2 cellular contexts compared by ENCODE assay signal in genomic region chr16:22030087-22030812, GRCh38.
TF ChIP-seq lines count a peak whose summit lies in the region.

No MANE protein-coding gene starts in this region.

TF ChIP-seq in WTC11, 78 proteins besides CTCF, POLR2A, EP300 and RAD21 (continues in another document):
- TF ChIP-seq SMAD4 (CRISPR knock-in tag; IDR thresholded peaks at IDR 0.05) (no peak), ZBTB43 (CRISPR knock-in tag; IDR thresholded peaks at IDR 0.05) (no peak), ARID4B (CRISPR knock-in tag; IDR thresholded peaks at IDR 0.05; ENCODE audit: borderline replicate concordance) (no peak), GTF2I (CRISPR knock-in tag; conservative IDR thresholded peaks at IDR 0.05) (no peak), E2F4 (CRISPR knock-in tag; IDR thresholded peaks at IDR 0.05; ENCODE audit: borderline replicate concordance, low read depth) (no peak), CREM (CRISPR knock-in tag; IDR thresholded peaks at IDR 0.05) (no peak), ZNF121 (CRISPR knock-in tag; IDR thresholded peaks at IDR 0.05) (no peak), E2F1 (CRISPR knock-in tag; IDR thresholded peaks at IDR 0.05) (no peak), ERG (CRISPR knock-in tag; IDR thresholded peaks at IDR 0.05) (no peak), AR (CRISPR knock-in tag; IDR thresholded peaks at IDR 0.05) (no peak), MYBL2 (CRISPR knock-in tag; IDR thresholded peaks at IDR 0.05) (no peak)

TF ChIP-seq in HepG2, 621 proteins besides CTCF, POLR2A, EP300 and RAD21 (continues in another document):
- no peak for TF ChIP-seq MYC (CRISPR knock-in tag; IDR thresholded peaks at IDR 0.05; ENCODE audit: borderline replicate concordance)
- peak; percentile 69; the same call in 1 of the 2 replicates for TF ChIP-seq ZNF121 (CRISPR knock-in tag; IDR thresholded peaks at IDR 0.05)
- no peak for TF ChIP-seq ZNF367 (CRISPR knock-in tag; IDR thresholded peaks at IDR 0.05; ENCODE audit: borderline replicate concordance)
- no peak for TF ChIP-seq ZSCAN29 (CRISPR knock-in tag; conservative IDR thresholded peaks at IDR 0.05)
- no peak for TF ChIP-seq TAF1 (CRISPR knock-in tag; IDR thresholded peaks at IDR 0.05)
- TF ChIP-seq ATF6 (CRISPR knock-in tag; conservative IDR thresholded peaks at IDR 0.05), result no peak; the same call in 1 of the 2 replicates
- TF ChIP-seq CEBPB (IDR thresholded peaks at IDR 0.05; ENCODE audit: borderline replicate concordance, low read depth, low read length), result peak; percentile 89
- TF ChIP-seq HOMEZ (CRISPR knock-in tag; IDR thresholded peaks at IDR 0.05; ENCODE audit: low read depth), result peak; percentile 51; the same call in 1 of the 2 replicates
- TF ChIP-seq ZHX1 (CRISPR knock-in tag; IDR thresholded peaks at IDR 0.05; ENCODE audit: low read depth), result no peak
- TF ChIP-seq MBD4 (IDR thresholded peaks at IDR 0.05; ENCODE audit: borderline replicate concordance, low read length), result no peak
- peak; percentile 10; the same call in 1 of the 2 replicates for TF ChIP-seq GATAD2A (CRISPR knock-in tag; IDR thresholded peaks at IDR 0.05)
- peak; percentile 17; the same call in 1 of the 2 replicates for TF ChIP-seq ZBTB25 (CRISPR knock-in tag; IDR thresholded peaks at IDR 0.05)
- no peak for TF ChIP-seq U2AF1 (optimal IDR thresholded peaks at IDR 0.05; ENCODE audit: low read depth, low read length)
- TF ChIP-seq ATF2 (CRISPR knock-in tag; IDR thresholded peaks at IDR 0.05), result 0 out of 2 replicates have a peak, but pooled peaks have one; percentile 26
- no peak for TF ChIP-seq ZNF441 (CRISPR knock-in tag; IDR thresholded peaks at IDR 0.05; ENCODE audit: borderline replicate concordance)
- no peak for TF ChIP-seq KLF12 (CRISPR knock-in tag; IDR thresholded peaks at IDR 0.05; ENCODE audit: borderline replicate concordance)
- no peak for TF ChIP-seq MAX (IDR thresholded peaks at IDR 0.05)
- no peak for TF ChIP-seq DMTF1 (CRISPR knock-in tag; IDR thresholded peaks at IDR 0.05)
- TF ChIP-seq HNF4A (CRISPR knock-in tag; IDR thresholded peaks at IDR 0.05), result peak; percentile 42
- no peak for TF ChIP-seq NPAS2 (CRISPR knock-in tag; IDR thresholded peaks at IDR 0.05; ENCODE audit: borderline replicate concordance)
- TF ChIP-seq RELA (CRISPR knock-in tag; IDR thresholded peaks at IDR 0.05), result 0 out of 2 replicates have a peak, but pooled peaks have one; percentile 20
- no peak for TF ChIP-seq SRSF4 (IDR thresholded peaks at IDR 0.05; ENCODE audit: low read depth, low read length, poor library complexity, severe bottlenecking)
- TF ChIP-seq ISL2 (CRISPR knock-in tag; IDR thresholded peaks at IDR 0.05), result peak; percentile 56; the same call in 1 of the 2 replicates
- peak; percentile 55; the same call in 1 of the 2 replicates for TF ChIP-seq REPIN1 (CRISPR knock-in tag; IDR thresholded peaks at IDR 0.05; ENCODE audit: borderline replicate concordance, low read depth)
- TF ChIP-seq BCLAF1 (IDR thresholded peaks at IDR 0.05), result no peak
- TF ChIP-seq ARID3A (IDR thresholded peaks at IDR 0.05; ENCODE audit: low read depth, low read length), result peak; percentile 31; the same call in 1 of the 2 replicates
- TF ChIP-seq HOXA3 (CRISPR knock-in tag; IDR thresholded peaks at IDR 0.05), result peak; percentile 49; the same call in 1 of the 2 replicates
- TF ChIP-seq RBM22 (optimal IDR thresholded peaks at IDR 0.05; ENCODE audit: low read length), result no peak
- TF ChIP-seq CCDC6 (CRISPR knock-in tag; IDR thresholded peaks at IDR 0.05), result 0 out of 2 replicates have a peak, but pooled peaks have one; percentile 0
- TF ChIP-seq ELF3 (CRISPR knock-in tag; IDR thresholded peaks at IDR 0.05), result peak; percentile 29; the same call in 1 of the 2 replicates
- 0 out of 2 replicates have a peak, but pooled peaks have one; percentile 15 for TF ChIP-seq PHF8 (CRISPR knock-in tag; IDR thresholded peaks at IDR 0.05)
- TF ChIP-seq SAFB2 (CRISPR knock-in tag; IDR thresholded peaks at IDR 0.05; ENCODE audit: borderline replicate concordance, low read depth), result no peak
- 0 out of 2 replicates have a peak, but pooled peaks have one; percentile 14 for TF ChIP-seq TOE1 (CRISPR knock-in tag; IDR thresholded peaks at IDR 0.05)
- TF ChIP-seq NR1H2 (CRISPR knock-in tag; IDR thresholded peaks at IDR 0.05; ENCODE audit: borderline replicate concordance, low read depth), result no peak
- no peak for TF ChIP-seq ZNF33B (CRISPR knock-in tag; IDR thresholded peaks at IDR 0.05)
- TF ChIP-seq SRF (IDR thresholded peaks at IDR 0.05; ENCODE audit: low read depth, low read length), result peak; percentile 58; the same call in 1 of the 2 replicates
- TF ChIP-seq ZBTB39 (CRISPR knock-in tag; IDR thresholded peaks at IDR 0.05), result no peak
- TF ChIP-seq ZNF30 (CRISPR knock-in tag; IDR thresholded peaks at IDR 0.05), result no peak
